ENCODE assay signal across 8 cellular contexts in genomic region chr12:123384318-123384993, GRCh38. TPM values are rescaled to one million over a fixed set of nuclear protein-coding genes. Genes with fewer than 3 reads are reported as not detected.
A peak's percentile ranks its signal among the peaks of the same experiment; 100 is the strongest.
DNase-seq lines count a peak whose midpoint lies in the region; ATAC-seq and TF ChIP-seq lines count a peak whose summit lies in the region.

No MANE protein-coding gene starts in this region.

- H3K27ac Mint-ChIP-seq in activated naive CD4-positive, alpha-beta T cell treated with anti-CD3 and anti-CD28 coated beads, Interleukin-2, amount 10 ng/mL, durations not matched to agents 7 days and 5 days = peak overlapping the region; percentile 86

- no peaks in the 10 kb centered on the region for H3K9me3 Mint-ChIP-seq in activated naive CD4-positive, alpha-beta T cell treated with anti-CD3 and anti-CD28 coated beads, Interleukin-2, amount 10 ng/mL, durations not matched to agents 7 days and 5 days

- no peaks in the 10 kb centered on the region for H3K27me3 ChIP-seq in colonic mucosa

- H3K4me3 ChIP-seq in colonic mucosa = peak overlapping the region; percentile 85
- H3K4me3 ChIP-seq in mucosa of descending colon = peak overlapping the region; percentile 41
- peak overlapping the region; percentile 60 for H3K4me3 ChIP-seq in urinary bladder (ENCODE audit: low read depth, low read length)

- no peak for ATAC-seq in mucosa of descending colon

- peak overlapping the region; percentile 97 for H3K4me3 Mint-ChIP-seq in activated naive CD4-positive, alpha-beta T cell treated with anti-CD3 and anti-CD28 coated beads, Interleukin-2, amount 10 ng/mL, durations not matched to agents 7 days and 5 days

- H3K4me1 ChIP-seq in colonic mucosa = no peaks in the 10 kb centered on the region
- peaks cover 18% of the 10 kb centered on the region for H3K4me1 ChIP-seq in mucosa of descending colon (ENCODE audit: low read depth)
- no peaks in the 10 kb centered on the region for H3K4me1 ChIP-seq in urinary bladder (ENCODE audit: insufficient read depth)

- H3K9me3 ChIP-seq in colonic mucosa (no peaks in the 10 kb centered on the region), mucosa of descending colon (no peaks in the 10 kb centered on the region)

- CTCF ChIA-PET in activated naive CD4-positive, alpha-beta T cell treated with anti-CD3 and anti-CD28 coated beads, Interleukin-2, amount 10 ng/mL, durations not matched to agents 7 days and 5 days (lab: Charles Lee) = interaction anchor here (0.6 to 2.3 kb wide), 7 partner anchors 18 to 285 kb away, joined by 3 to 14 read pairs (median 4); no protein-coding TSS in a partner anchor

- peak overlapping the region; percentile 82 for H3K27ac ChIP-seq in colonic mucosa
- H3K27ac ChIP-seq in urinary bladder (ENCODE audit: low read depth) = no peak overlapping the region

- no peaks in the 10 kb centered on the region for H3K36me3 Mint-ChIP-seq in activated naive CD4-positive, alpha-beta T cell treated with anti-CD3 and anti-CD28 coated beads, Interleukin-2, amount 10 ng/mL, durations not matched to agents 7 days and 5 days

- H3K36me3 ChIP-seq in colonic mucosa (no peaks in the 10 kb centered on the region), mucosa of descending colon (ENCODE audit: low read depth) (no peaks in the 10 kb centered on the region), urinary bladder (ENCODE audit: insufficient read depth) (no peaks in the 10 kb centered on the region)

- intact Hi-C loops in colonic mucosa (cut with DNase I) (no loop called here), mucosa of descending colon (cut with DNase I, micrococcal nuclease) (no loop called here)

- peaks cover 42% of the 10 kb centered on the region for H3K4me1 Mint-ChIP-seq in activated naive CD4-positive, alpha-beta T cell treated with anti-CD3 and anti-CD28 coated beads, Interleukin-2, amount 10 ng/mL, durations not matched to agents 7 days and 5 days

- WGBS in urinary bladder = 1% methylated on average over 41 of the region's 41 CpGs

- TF ChIP-seq CTCF in colonic mucosa (IDR thresholded peaks at IDR 0.05) = no peak
- TF ChIP-seq CTCF in mucosa of descending colon (IDR thresholded peaks at IDR 0.05) = no peak

- H3K9ac ChIP-seq in colonic mucosa (ENCODE audit: low read depth in 2 of 2, low read length in 2 of 2) = peak overlapping the region; percentile 70 to 86

- peak; percentile 54 for DNase-seq in activated naive CD4-positive, alpha-beta T cell treated with anti-CD3 and anti-CD28 coated beads, Interleukin-2, amount 10 ng/mL, durations not matched to agents 7 days and 5 days
- no peak for DNase-seq in activated naive CD4-positive, alpha-beta T cell treated with Interleukin-2 at 50 U/mL for 16 hours
- peak; percentile 25 for DNase-seq in RPMI7951 (ENCODE audit: low read depth)
- peak; percentile 45 for DNase-seq in colonic mucosa
- peak in 2 of 3 donors; percentile 56 to 66 for DNase-seq in mucosa of descending colon
- no peak for DNase-seq in NOMO-1 treated with DMSO at 0.1 percent for 48 hours (lab: John Stamatoyannopoulos, UW; ENCODE audit: unreplicated experiment)
- DNase-seq in NCI-H2029 (lab: John Stamatoyannopoulos, UW) = no peak

- no peaks in the 10 kb centered on the region for H3K27me3 Mint-ChIP-seq in activated naive CD4-positive, alpha-beta T cell treated with anti-CD3 and anti-CD28 coated beads, Interleukin-2, amount 10 ng/mL, durations not matched to agents 7 days and 5 days

RNA-seq across cellular contexts. Expression of gene KMT5A, which starts 0.5 kb away (rescaled TPM):
- total RNA-seq in RPMI7951 (2014; rRNA removed; shearing (Covaris generic)) = 34.6 and 38.4 TPM in 2 replicates
- total RNA-seq in colonic mucosa (10 to 100 TPM; 38.2 to 59.3 TPM), mucosa of descending colon (10 to 100 TPM; 39.9 to 42.9 (median 41.0) TPM), urinary bladder (42.3 TPM)
- 29.1 TPM for polyA plus RNA-seq in urinary bladder

RNA-seq across cellular contexts. Expression of gene SBNO1, which starts 19.8 kb away (rescaled TPM):
- total RNA-seq in RPMI7951 (2014; rRNA removed; shearing (Covaris generic)) = 15.0 and 16.9 TPM in 2 replicates
- total RNA-seq in colonic mucosa = 10 to 100 TPM; 36.5 to 37.3 TPM
- 10 to 100 TPM; 29.4 to 37.7 (median 33.4) TPM for total RNA-seq in mucosa of descending colon
- 30.2 TPM for total RNA-seq in urinary bladder
- polyA plus RNA-seq in urinary bladder = 7.1 TPM

RNA-seq across cellular contexts. Expression of gene RILPL2, which starts 52.0 kb away (rescaled TPM):
- total RNA-seq in RPMI7951 (2014; rRNA removed; shearing (Covaris generic)) = 2.5 and 2.7 TPM in 2 replicates
- 1 to 10 TPM in 1 of 2 donors, under 1 TPM in 1; 0.96 to 2.1 TPM for total RNA-seq in colonic mucosa
- 1 to 10 TPM in 2 of 3 donors, under 1 TPM in 1; 0.72 to 4.3 (median 1.6) TPM for total RNA-seq in mucosa of descending colon
- 3.2 TPM for total RNA-seq in urinary bladder
- 7.1 TPM for polyA plus RNA-seq in urinary bladder

Comparison
In these comparisons a context has a peak if more than half of its experiments do, and no peak if none do; other contexts are left out.
1. DNase-seq: peak in activated naive CD4-positive, alpha-beta T cell treated with anti-CD3 and anti-CD28 coated beads, Interleukin-2, amount 10 ng/mL, durations not matched to agents 7 days and 5 days (single experiment), RPMI7951 (single experiment), colonic mucosa (single experiment) and mucosa of descending colon (2 of 3); none in activated naive CD4-positive, alpha-beta T cell treated with Interleukin-2 at 50 U/mL for 16 hours (single experiment), NOMO-1 treated with DMSO at 0.1 percent for 48 hours (single experiment) and NCI-H2029 (single experiment).
2. Peak in every context shown above with its lines, with median percentiles within 50 percentile points of each other: H3K4me3 ChIP-seq.